In genomic region chr11:108871867-108872266, GRCh38 we compare ENCODE assay signal across 1 cellular context.
TF ChIP-seq lines count a peak whose summit lies in the region.

No MANE protein-coding gene starts in this region.

TF ChIP-seq in SK-N-SH, 30 proteins besides CTCF, POLR2A, EP300 and RAD21 (continued from another document):
- TF ChIP-seq MAX (IDR thresholded peaks at IDR 0.05; ENCODE audit: low read depth) (no peak), GATA2 (CRISPR knock-in tag; IDR thresholded peaks at IDR 0.05) (no peak), SIN3A (IDR thresholded peaks at IDR 0.05; ENCODE audit: borderline replicate concordance, low read depth, low read length) (no peak), RFX5 (IDR thresholded peaks at IDR 0.05; ENCODE audit: low read length) (no peak), EZH2phosphoT487 (IDR thresholded peaks at IDR 0.05; ENCODE audit: borderline replicate concordance, low read depth) (no peak)
